Comparison of ENCODE assay signal across 20 cellular contexts in the genomic region with DNA sequence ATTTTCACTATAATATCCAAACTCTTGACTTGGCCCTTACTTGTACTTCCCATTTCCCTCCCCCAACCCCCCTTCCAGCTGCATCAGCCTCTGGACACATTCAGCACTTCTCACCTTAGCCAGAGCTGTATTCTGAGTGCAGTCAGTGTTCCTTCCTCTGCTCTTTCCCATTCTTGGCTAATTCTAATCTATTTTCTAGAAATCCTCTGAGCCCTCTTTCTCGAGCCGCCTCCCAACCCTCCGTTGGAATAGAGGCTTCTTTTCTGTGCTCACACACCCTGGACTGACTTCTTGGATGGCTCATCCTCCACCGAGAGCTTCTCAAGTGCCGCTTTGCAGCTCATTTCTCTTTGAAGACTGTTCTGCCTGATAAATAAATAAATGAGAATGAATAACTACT.
"Had no signal": no experiment of that assay in that cellular context is flagged by ENCODE, and none has a peak within 500 bp of the region (broad histone marks: within the 10 kb centered on the region; RNA-seq: fewer than 3 reads in every experiment).

No MANE protein-coding gene starts in this region.

- H3K27me3 Mint-ChIP-seq: activated naive CD4-positive, alpha-beta T cell treated with anti-CD3 and anti-CD28 coated beads, Interleukin-2, amount 10 ng/mL, durations not matched to agents 7 days and 5 days; activated naive CD8-positive, alpha-beta T cell treated with anti-CD3 and anti-CD28 coated beads, Interleukin-2, amount 50 U/mL, for 24 hours had no signal

- H3K36me3 Mint-ChIP-seq: activated naive CD4-positive, alpha-beta T cell treated with anti-CD3 and anti-CD28 coated beads, Interleukin-2, amount 10 ng/mL, durations not matched to agents 7 days and 5 days; naive B cell had no signal

- DNase-seq: activated CD4-positive, alpha-beta T cell treated with anti-CD3 and anti-CD28 coated beads, Interleukin-2, amount 50 U/mL, for 1 hour; activated CD4-positive, CD25-positive, alpha-beta regulatory T cell treated with anti-CD3 and anti-CD28 coated beads, Interleukin-2, amount 50 U/mL, for 72 hours; activated CD8-positive, alpha-beta memory T cell treated with anti-CD3 and anti-CD28 coated beads for 24 hours; activated CD8-positive, alpha-beta memory T cell treated with anti-CD3 and anti-CD28 coated beads, Interleukin-2, amount 50 U/mL, for 48 hours; activated effector memory CD4-positive, alpha-beta T cell treated with Interleukin-2 at 50 U/mL for 16 hours; activated naive CD4-positive, alpha-beta T cell treated with anti-CD3 and anti-CD28 coated beads, Interleukin-2, amount 10 ng/mL, durations not matched to agents 7 days and 5 days; activated naive CD8-positive, alpha-beta T cell treated with anti-CD3 and anti-CD28 coated beads, Interleukin-2, amount 50 U/mL, for 24 hours; activated T-cell treated with anti-CD3 and anti-CD28 coated beads, Interleukin-2, amount 50 U/mL, for 48 hours; foreskin keratinocyte; hippocampal formation; left colon; naive B cell; nucleus accumbens; stimulated activated CD4-positive, alpha-beta T cell treated with anti-CD3 and anti-CD28 coated beads, Interleukin-2, amount 100 ng/mL, for 24 hours; stimulated activated naive CD4-positive, alpha-beta T cell treated with Interleukin-2 at 50 U/mL for 16 hours; transverse colon; uterus had no signal

- H3K9me3 ChIP-seq: transverse colon, uterus had no signal

- H3K4me3 Mint-ChIP-seq: activated naive CD4-positive, alpha-beta T cell treated with anti-CD3 and anti-CD28 coated beads, Interleukin-2, amount 10 ng/mL, durations not matched to agents 7 days and 5 days; activated naive CD8-positive, alpha-beta T cell treated with anti-CD3 and anti-CD28 coated beads, Interleukin-2, amount 50 U/mL, for 24 hours; naive B cell; T-helper 1 cell treated with Interleukin-12 subunit alpha and Interleukin-12 subunit beta and Interleukin-4 antibody, amounts not matched to agents 30 μg/mL and 1 μg/mL, for 36 hours had no signal

- H3K4me3 ChIP-seq: lung, transverse colon, uterus had no signal

- H3K9me3 Mint-ChIP-seq: activated naive CD4-positive, alpha-beta T cell treated with anti-CD3 and anti-CD28 coated beads, Interleukin-2, amount 10 ng/mL, durations not matched to agents 7 days and 5 days; activated naive CD8-positive, alpha-beta T cell treated with anti-CD3 and anti-CD28 coated beads, Interleukin-2, amount 50 U/mL, for 24 hours; naive B cell; T-helper 1 cell treated with Interleukin-12 subunit alpha and Interleukin-12 subunit beta and Interleukin-4 antibody, amounts not matched to agents 30 μg/mL and 1 μg/mL, for 36 hours had no signal

- ATAC-seq: activated naive CD8-positive, alpha-beta T cell treated with anti-CD3 and anti-CD28 coated beads, Interleukin-2, amount 50 U/mL, for 24 hours; foreskin keratinocyte; left colon had no signal

- H3K4me1 Mint-ChIP-seq: activated naive CD8-positive, alpha-beta T cell treated with anti-CD3 and anti-CD28 coated beads, Interleukin-2, amount 50 U/mL, for 24 hours; naive B cell had no signal

- H3K4me1 ChIP-seq: transverse colon, uterus had no signal

- H3K36me3 ChIP-seq: transverse colon, uterus had no signal

- H3K27me3 ChIP-seq: foreskin keratinocyte, transverse colon, uterus had no signal

- H3K27ac Mint-ChIP-seq: activated naive CD4-positive, alpha-beta T cell treated with anti-CD3 and anti-CD28 coated beads, Interleukin-2, amount 10 ng/mL, durations not matched to agents 7 days and 5 days; activated naive CD8-positive, alpha-beta T cell treated with anti-CD3 and anti-CD28 coated beads, Interleukin-2, amount 50 U/mL, for 24 hours; naive B cell; T-helper 1 cell treated with Interleukin-12 subunit alpha and Interleukin-12 subunit beta and Interleukin-4 antibody, amounts not matched to agents 30 μg/mL and 1 μg/mL, for 36 hours had no signal

- H3K27ac ChIP-seq: foreskin keratinocyte, transverse colon, VCaP had no signal
